ENCODE assay signal across 13 cellular contexts in genomic region chr4:93084599-93085305, GRCh38.
"Had no signal": no experiment of that assay in that cellular context is flagged by ENCODE, and none has a peak within 500 bp of the region (broad histone marks: within the 10 kb centered on the region; RNA-seq: fewer than 3 reads in every experiment).

No MANE protein-coding gene starts in this region.

- H3K36me3 ChIP-seq: brain microvascular endothelial cell, right atrium auricular region, transverse colon had no signal

- H3K4me3 Mint-ChIP-seq: activated naive CD8-positive, alpha-beta T cell; neural crest cell; stimulated activated naive B cell treated with anti-CD40 and anti-IgM and Interleukin-4, amounts not matched to agents 10 μg/mL and 1 μg/mL and 100 μg/mL, for 72 hours; T-helper 17 cell had no signal

- DNase-seq: activated CD4-positive, alpha-beta T cell treated with anti-CD3 and anti-CD28 coated beads, Interleukin-2, amount 50 U/mL, for 1 hour; activated CD4-positive, CD25-positive, alpha-beta regulatory T cell; brain microvascular endothelial cell; cerebellar nuclear complex; left ventricle myocardium superior; mesenchymal stem cell; stimulated activated naive B cell treated with anti-CD40 and anti-IgM and Interleukin-4, amounts not matched to agents 10 μg/mL and 1 μg/mL and 100 μg/mL, for 72 hours; T-helper 17 cell; transverse colon had no signal

- H3K4me1 Mint-ChIP-seq: stimulated activated naive B cell treated with anti-CD40 and anti-IgM and Interleukin-4, amounts not matched to agents 10 μg/mL and 1 μg/mL and 100 μg/mL, for 72 hours; T-helper 17 cell had no signal

- H3K4me3 ChIP-seq: right atrium auricular region, smooth muscle cell, transverse colon had no signal

- H3K27me3 Mint-ChIP-seq: activated naive CD8-positive, alpha-beta T cell; stimulated activated naive B cell treated with anti-CD40 and anti-IgM and Interleukin-4, amounts not matched to agents 10 μg/mL and 1 μg/mL and 100 μg/mL, for 72 hours; T-helper 17 cell had no signal

- H3K9me3 Mint-ChIP-seq: neural crest cell had no signal

- H3K9me3 ChIP-seq: right atrium auricular region, transverse colon had no signal

- H3K36me3 Mint-ChIP-seq: activated naive CD8-positive, alpha-beta T cell; stimulated activated naive B cell treated with anti-CD40 and anti-IgM and Interleukin-4, amounts not matched to agents 10 μg/mL and 1 μg/mL and 100 μg/mL, for 72 hours had no signal

- H3K27me3 ChIP-seq: brain microvascular endothelial cell, right atrium auricular region, transverse colon had no signal

- H3K4me1 ChIP-seq: right atrium auricular region, transverse colon had no signal

- H3K27ac Mint-ChIP-seq: activated naive CD8-positive, alpha-beta T cell; stimulated activated naive B cell treated with anti-CD40 and anti-IgM and Interleukin-4, amounts not matched to agents 10 μg/mL and 1 μg/mL and 100 μg/mL, for 72 hours; T-helper 17 cell had no signal
